Comparison of ENCODE assay signal across 8 cellular contexts in genomic region chr17:1716912-1717695, GRCh38. TPM values are rescaled to one million over a fixed set of nuclear protein-coding genes. Genes with fewer than 3 reads are reported as not detected.
DNase-seq lines count a peak whose midpoint lies in the region; ATAC-seq and TF ChIP-seq lines count a peak whose summit lies in the region.

No MANE protein-coding gene starts in this region.

- no peaks in the 10 kb centered on the region for H3K9me3 ChIP-seq in vagina

- peak in 1 of 2 donors; percentile 71 for TF ChIP-seq POLR2A in vagina (IDR thresholded peaks at IDR 0.05)

- intact Hi-C loops in vagina (cut with DNase I): loop anchor here (2.0 to 10.0 kb wide), 2 partner anchors 66 to 142 kb away; no protein-coding TSS in a partner anchor

- H3K27me3 ChIP-seq in vagina: no peaks in the 10 kb centered on the region

- H3K36me3 ChIP-seq in vagina: peaks cover 0 to 2% of the 10 kb centered on the region in 2 donors

- TF ChIP-seq CTCF in astrocyte of the cerebellum (IDR thresholded peaks at IDR 0.05; ENCODE audit: low read depth, low read length, missing control alignments) (no peak), vagina (IDR thresholded peaks at IDR 0.05) (peak in 1 of 3 experiments; percentile 3)

- in situ Hi-C loops in astrocyte of the cerebellum (cut with HindIII; ENCODE audit: low sequenced_read_pairs): loop anchor here (5.0 to 10.0 kb wide), 2 partner anchors 48 to 65 kb away; partner anchors contain the start of gene SERPINF1

- DNase-seq in NCI-H187 treated with DMSO at 0.1 percent for 48 hours (lab: John Stamatoyannopoulos, UW) (peak; percentile 78), T-helper 22 cell (ENCODE audit: low read depth) (peak; percentile 74), astrocyte of the cerebellum (ENCODE audit: low read depth) (peak; percentile 99), hepatic stellate cell (ENCODE audit: low spot score) (peak; percentile 99), putamen (ENCODE audit: low spot score) (peak; percentile 97), vagina (ENCODE audit: extremely low spot score in 2 of 2) (peak; percentile 96 to 99)

- ATAC-seq in GM18498 (IDR thresholded peaks at IDR 0.05; ENCODE audit: unreplicated experiment) (peak; percentile 40), HG02885 (IDR thresholded peaks at IDR 0.05; ENCODE audit: poor library complexity, unreplicated experiment) (peak; percentile 38)

- H3K4me1 ChIP-seq in vagina: peaks cover 46% of the 10 kb centered on the region

- H3K4me3 ChIP-seq in astrocyte of the cerebellum (ENCODE audit: low read depth, low read length) (peak overlapping the region; percentile 55), vagina (peak overlapping the region; percentile 61 to 100)

- peak overlapping the region; percentile 100 for H3K27ac ChIP-seq in vagina

RNA-seq across cellular contexts. Expression of gene TLCD2, which starts 6.9 kb away (rescaled TPM):
- total RNA-seq in vagina: 10.8 TPM

RNA-seq across cellular contexts. Expression of gene WDR81, which starts 7.4 kb away (rescaled TPM):
- 57.2 TPM for total RNA-seq in vagina

RNA-seq across cellular contexts. Expression of gene SERPINF2, which starts 25.6 kb away (rescaled TPM):
- total RNA-seq in vagina: 23.8 TPM

RNA-seq across cellular contexts. Expression of gene PRPF8, which starts 32.4 kb away (rescaled TPM):
- 247 TPM for total RNA-seq in vagina

RNA-seq across cellular contexts. Expression of gene SERPINF1, which starts 44.8 kb away (rescaled TPM):
- total RNA-seq in vagina: 1,040 TPM

Comparison
In these comparisons a context has a peak if more than half of its experiments do, and no peak if none do; other contexts are left out.
1. Peak in every context shown above with its lines: DNase-seq, ATAC-seq, H3K4me3 ChIP-seq and H3K27ac ChIP-seq.